In genomic region chr1:222643937-222644648, GRCh38 we compare ENCODE assay signal across 8 cellular contexts.
DNase-seq lines count a peak whose midpoint lies in the region; ATAC-seq and TF ChIP-seq lines count a peak whose summit lies in the region.

No MANE protein-coding gene starts in this region.

- peak; percentile 41 for TF ChIP-seq CTCF in neutrophil (IDR thresholded peaks at IDR 0.05)

- H3K4me3 Mint-ChIP-seq in activated naive CD4-positive, alpha-beta T cell treated with anti-CD3 and anti-CD28 coated beads, Interleukin-2, amount 50 U/mL, for 24 hours = peak overlapping the region; percentile 91

- no peaks in the 10 kb centered on the region for H3K27me3 Mint-ChIP-seq in activated naive CD4-positive, alpha-beta T cell treated with anti-CD3 and anti-CD28 coated beads, Interleukin-2, amount 50 U/mL, for 24 hours

- no peaks in the 10 kb centered on the region for H3K27me3 ChIP-seq in neutrophil

- H3K4me1 ChIP-seq in neutrophil (ENCODE audit: control insufficient read depth in 1 of 2, insufficient read depth in 1 of 2, low read depth in 1 of 2, low read length in 1 of 2) = peaks cover 18% of the 10 kb centered on the region in 2 experiments

- peak overlapping the region; percentile 93 for H3K27ac ChIP-seq in SK-N-MC
- peak overlapping the region; percentile 94 for H3K27ac ChIP-seq in neutrophil
- peak overlapping the region; percentile 90 for H3K27ac ChIP-seq in substantia nigra (ENCODE audit: low read depth, low read length, poor library complexity, severe bottlenecking)

- DNase-seq in NCI-H1048 (lab: John Stamatoyannopoulos, UW) (peak; percentile 100), SK-N-MC (ENCODE audit: low read depth, low spot score) (peak; percentile 85), germinal center (ENCODE audit: low spot score) (peak; percentile 91), substantia nigra (lab: John Stamatoyannopoulos, UW) (peak; percentile 60 to 98 (median 93))

- H3K4me3 ChIP-seq in GM08714 (ENCODE audit: low read length) = peak overlapping the region; percentile 85
- peak overlapping the region; percentile 88 for H3K4me3 ChIP-seq in SK-N-MC
- H3K4me3 ChIP-seq in neutrophil (ENCODE audit: low read depth in 1 of 2, low read length in 1 of 2) = peak overlapping the region; percentile 76 to 95

- peak overlapping the region; percentile 95 for H3K27ac Mint-ChIP-seq in activated naive CD4-positive, alpha-beta T cell treated with anti-CD3 and anti-CD28 coated beads, Interleukin-2, amount 50 U/mL, for 24 hours

- H3K9ac ChIP-seq in SK-N-MC (ENCODE audit: insufficient read length) = peak overlapping the region; percentile 90

- H3K9me3 ChIP-seq in SK-N-MC (ENCODE audit: low read depth, low read length) (no peaks in the 10 kb centered on the region), neutrophil (no peaks in the 10 kb centered on the region)

- peaks cover 2% of the 10 kb centered on the region for H3K36me3 Mint-ChIP-seq in activated naive CD4-positive, alpha-beta T cell treated with anti-CD3 and anti-CD28 coated beads, Interleukin-2, amount 50 U/mL, for 24 hours

- peak; percentile 97 for ATAC-seq in HG02588 (IDR thresholded peaks at IDR 0.05; ENCODE audit: unreplicated experiment)

- H3K4me1 Mint-ChIP-seq in activated naive CD4-positive, alpha-beta T cell treated with anti-CD3 and anti-CD28 coated beads, Interleukin-2, amount 50 U/mL, for 24 hours = peaks cover 42% of the 10 kb centered on the region

- H3K9me3 Mint-ChIP-seq in activated naive CD4-positive, alpha-beta T cell treated with anti-CD3 and anti-CD28 coated beads, Interleukin-2, amount 50 U/mL, for 24 hours = no peaks in the 10 kb centered on the region

- H3K36me3 ChIP-seq in SK-N-MC (ENCODE audit: insufficient read depth, low read length) (peaks cover 20% of the 10 kb centered on the region; the same call in 1 of the 2 replicates), neutrophil (peaks cover 27% of the 10 kb centered on the region)

Comparison
In these comparisons a context has a peak if more than half of its experiments do, and no peak if none do; other contexts are left out.
1. Peak in every context shown above with its lines: DNase-seq, ATAC-seq, H3K4me3 ChIP-seq and H3K27ac ChIP-seq.